In genomic region chr15:94749848-94750617, GRCh38 we compare ENCODE assay signal across 13 cellular contexts.
DNase-seq lines count a peak whose midpoint lies in the region; ATAC-seq, FAIRE-seq and TF ChIP-seq lines count a peak whose summit lies in the region.
"Had no signal": no experiment of that assay in that cellular context is flagged by ENCODE, and none has a peak within 500 bp of the region (broad histone marks: within the 10 kb centered on the region; RNA-seq: fewer than 3 reads in every experiment).

No MANE protein-coding gene starts in this region.

- H3K4me3 ChIP-seq in GM12878 (no peak overlapping the region), brain microvascular endothelial cell (ENCODE audit: low read depth, low read length) (no peak overlapping the region)
- H3K4me3 ChIP-seq: hepatocyte had no signal

- no peaks in the 10 kb centered on the region for H3K27me3 ChIP-seq in GM12878 (replicated peaks in 1 of 2; ENCODE audit: control insufficient read depth in 2 of 2, insufficient read depth in 2 of 2, low read length in 1 of 2)
- H3K27me3 ChIP-seq in brain microvascular endothelial cell (replicated peaks), result no peaks in the 10 kb centered on the region
- H3K27me3 ChIP-seq: hepatocyte had no signal

- H3K27ac ChIP-seq in GM12878 (ENCODE audit: control insufficient read depth, insufficient read depth), result no peak overlapping the region
- no peak overlapping the region for H3K27ac ChIP-seq in brain microvascular endothelial cell
- H3K27ac ChIP-seq: hepatocyte had no signal

- no peaks in the 10 kb centered on the region for H3K36me3 ChIP-seq in GM12878 (ENCODE audit: control insufficient read depth in 2 of 2, insufficient read depth in 2 of 2, low read length in 1 of 2)
- no peaks in the 10 kb centered on the region for H3K36me3 ChIP-seq in brain microvascular endothelial cell (replicated peaks)

- in situ Hi-C loops in GM12878 (cut with MboI) (no loop called here), brain microvascular endothelial cell (cut with HindIII; ENCODE audit: low pct_ligation_motif_present, low sequenced_read_pairs) (no loop called here)

- no peak overlapping the region for H3K4me2 ChIP-seq in GM12878 (ENCODE audit: control insufficient read depth, insufficient read depth)
- H3K4me2 ChIP-seq: hepatocyte had no signal

- no peak for TF ChIP-seq CTCF in GM12878 (IDR thresholded peaks at IDR 0.05 in 2 of 3, conservative IDR thresholded peaks at IDR 0.05 in 1 of 3; ENCODE audit: control insufficient read depth in 2 of 3, extremely low read depth in 1 of 3, insufficient read depth in 1 of 3, low read depth in 3 of 3, low read length in 3 of 3)
- no peak for TF ChIP-seq CTCF in brain microvascular endothelial cell (IDR thresholded peaks at IDR 0.05; ENCODE audit: low read depth, low read length, missing control alignments)

- no peak overlapping the region for H3K9ac ChIP-seq in GM12878 (ENCODE audit: control insufficient read depth, insufficient read depth, low read length)

- RAD21 ChIA-PET in GM12878 (lab: Charles Lee; ENCODE audit: unreplicated experiment), result no interaction called here

- CTCF ChIA-PET in GM12878 (lab: Yijun Ruan, JAX), result no interaction called here

- H4K20me1 ChIP-seq in GM12878 (ENCODE audit: control insufficient read depth, insufficient read depth), result no peaks in the 10 kb centered on the region

- POLR2A ChIA-PET in GM12878 (lab: Charles Lee), result no interaction called here

- no peak overlapping the region for H2AFZ ChIP-seq in GM12878 (ENCODE audit: control insufficient read depth, low read depth, low read length)
- H2AFZ ChIP-seq: hepatocyte had no signal

- no peak for TF ChIP-seq RAD21 in GM12878 (IDR thresholded peaks at IDR 0.05; ENCODE audit: insufficient read depth, low read depth, low read length)

- FAIRE-seq in GM12878 (lab: Jason Lieb, UNC), result no peak

- H3K79me2 ChIP-seq in GM12878 (ENCODE audit: control insufficient read depth, insufficient read depth, low read length), result no peaks in the 10 kb centered on the region
- H3K79me2 ChIP-seq: hepatocyte had no signal

- no peak for TF ChIP-seq EP300 in GM12878 (IDR thresholded peaks at IDR 0.05; ENCODE audit: borderline replicate concordance in 1 of 2, control insufficient read depth in 1 of 2, low read depth in 2 of 2, low read length in 2 of 2)

- no peak for TF ChIP-seq POLR2A in GM12878 (IDR thresholded peaks at IDR 0.05; ENCODE audit: low read depth, low read length)

- ATAC-seq in GM18909 (IDR thresholded peaks at IDR 0.05; ENCODE audit: poor library complexity, unreplicated experiment) (peak; percentile 84), HG02763 (IDR thresholded peaks at IDR 0.05; ENCODE audit: unreplicated experiment) (peak; percentile 60), GM12878 (peak; percentile 70), sciatic nerve (peak; percentile 99)
- ATAC-seq: activated T-cell treated with anti-CD3 and anti-CD28 coated beads, Interleukin-2, amount 50 U/mL, for 4 hours had no signal

- DNase-seq in GM12878 (ENCODE audit: low read depth, low spot score) (no peak), sciatic nerve (ENCODE audit: low spot score) (peak; percentile 57), brain microvascular endothelial cell (no peak), NCI-H2029 (lab: John Stamatoyannopoulos, UW) (no peak), COLO668 (lab: John Stamatoyannopoulos, UW; ENCODE audit: unreplicated experiment) (no peak)
- DNase-seq in activated CD4-positive, CD25-positive, alpha-beta regulatory T cell treated with anti-CD3 and anti-CD28 coated beads, Interleukin-2, amount 50 U/mL, for 72 hours, result no peak
- DNase-seq: activated B cell treated with CpG ODN at 0.5 μM for 24 hours; activated T-cell treated with anti-CD3 and anti-CD28 coated beads, Interleukin-2, amount 50 U/mL, for 4 hours; GF-D8; NCI-H1105 had no signal

- intact Hi-C loops in GM12878 (cut with micrococcal nuclease; ENCODE audit: unreplicated experiment), result no loop called here
- intact Hi-C loops in sciatic nerve (cut with DNase I), result no loop called here

- H3K9me3 ChIP-seq in GM12878 (replicated peaks; ENCODE audit: control insufficient read depth, insufficient read depth, low read length), result no peaks in the 10 kb centered on the region

- no peaks in the 10 kb centered on the region for H3K4me1 ChIP-seq in GM12878 (ENCODE audit: control insufficient read depth, insufficient read depth, low read length)

- BruUV-seq in GM12878 (replicated peaks; lab: Mats Ljungman, UMichigan), result no TSS peak

- WGBS in GM12878 (ENCODE audit: insufficient coverage, insufficient replicate concordance, low lambda C conversion rate, missing lambda C conversion rate), result 27% methylated on average over 5 of the region's 5 CpGs

- SMC1A ChIA-PET in GM12878 (lab: Charles Lee; ENCODE audit: uncharacterized antibody, unreplicated experiment), result no interaction called here

TF ChIP-seq in GM12878, 131 proteins besides CTCF, POLR2A, EP300 and RAD21:
- TF ChIP-seq SPI1 (IDR thresholded peaks at IDR 0.05; ENCODE audit: borderline replicate concordance, insufficient read depth, low read depth, low read length) (peak; percentile 61; the same call in 1 of the 2 replicates), ATF2 (IDR thresholded peaks at IDR 0.05; ENCODE audit: low read length) (no peak)
